ENCODE assay signal across 8 cellular contexts in genomic region chr11:747176-748006, GRCh38. TPM values are rescaled to one million over a fixed set of nuclear protein-coding genes. Genes with fewer than 3 reads are reported as not detected.
DNase-seq lines count a peak whose midpoint lies in the region; ATAC-seq, FAIRE-seq and TF ChIP-seq lines count a peak whose summit lies in the region.

TALDO1 (plus strand) TSS chr11:747464; CDS start chr11:747482, 18 bp downstream.

- no peaks in the 10 kb centered on the region for H3K36me3 ChIP-seq in uterus

- peak within 1 kb of the TSS; percentile 48 to 62 for H3K4me3 ChIP-seq in uterus

- FAIRE-seq in GM12891 (lab: Jason Lieb, UNC), result peak; percentile 98

- intact Hi-C loops in T-helper 1 cell treated with Interleukin-12 subunit alpha and Interleukin-12 subunit beta and Interleukin-4 antibody, amounts not matched to agents 30 ng/mL and 1 ng/mL, for 36 hours (cut with micrococcal nuclease), result loop anchor here (1.0 to 5.0 kb wide), 9 partner anchors 24 to 510 kb away; partner anchors contain the start of genes DEAF1, HRAS, IRF7 and LMNTD2
- intact Hi-C loops in left ventricle myocardium superior (cut with micrococcal nuclease), result no loop called here
- intact Hi-C loops in uterus (cut with DNase I; ENCODE audit: low total_unique reads), result no loop called here

- no peak for TF ChIP-seq POLR2A in GM12891 (IDR thresholded peaks at IDR 0.05; ENCODE audit: low read depth, low read length)
- TF ChIP-seq POLR2A in uterus (IDR thresholded peaks at IDR 0.05), result peak in 1 of 2 donors; percentile 75

- peak in 3 of 4 experiments; percentile 44 to 51 (median 50) for TF ChIP-seq CTCF in uterus (IDR thresholded peaks at IDR 0.05)

- ATAC-seq in HG02759 (IDR thresholded peaks at IDR 0.05; ENCODE audit: unreplicated experiment) (peak; percentile 93), left ventricle myocardium superior (peak; percentile 99)

- no peaks in the 10 kb centered on the region for H3K4me1 ChIP-seq in uterus

- H3K27me3 ChIP-seq in uterus, result no peaks in the 10 kb centered on the region

- DNase-seq in GM12891 (ENCODE audit: insufficient read length, low spot score) (peak; percentile 97), NCI-H1417 (lab: John Stamatoyannopoulos, UW) (peak; percentile 92 to 96 (median 93)), amygdala (lab: John Stamatoyannopoulos, UW) (peak; percentile 55 to 96 (median 83)), left ventricle myocardium superior (peak; percentile 97), putamen (ENCODE audit: low spot score) (peak; percentile 91), uterus (peak; percentile 86 to 91)

- H3K27ac ChIP-seq in uterus, result peak within 1 kb of the TSS; percentile 59 to 74

- H3K9me3 ChIP-seq in uterus, result no peaks in the 10 kb centered on the region

TF ChIP-seq in GM12891, 5 proteins besides CTCF, POLR2A, EP300 and RAD21:
- TF ChIP-seq POLR2AphosphoS5 (IDR thresholded peaks at IDR 0.05; ENCODE audit: low read depth, low read length) (0 out of 2 replicates have a peak, but pooled peaks have one; percentile 6), SPI1 (IDR thresholded peaks at IDR 0.05; ENCODE audit: low read depth, low read length) (no peak), POU2F2 (IDR thresholded peaks at IDR 0.05; ENCODE audit: low read depth, low read length) (no peak), PAX5 (IDR thresholded peaks at IDR 0.05; ENCODE audit: insufficient read depth, low read length, severe bottlenecking) (no peak), TAF1 (IDR thresholded peaks at IDR 0.05; ENCODE audit: low read depth, low read length) (0 out of 2 replicates have a peak, but pooled peaks have one; percentile 8)

RNA-seq across cellular contexts. Expression of gene TALDO1, which starts in this region (rescaled TPM):
- 131 TPM for polyA plus RNA-seq in GM12891 (2012; ENCODE audit: low read depth, missing spikeins)
- total RNA-seq in T-helper 1 cell treated with Interleukin-12 subunit alpha and Interleukin-12 subunit beta and Interleukin-4 antibody, amounts not matched to agents 30 ng/mL and 1 ng/mL, for 36 hours, result 259 and 274 TPM in 2 replicates
- total RNA-seq in left ventricle myocardium superior (103 TPM), uterus (100 to 1,000 TPM in 1 of 4 donors, 10 to 100 TPM in 3; 60.3 to 146 (median 66.9) TPM)

Comparison
In these comparisons a context has a peak if more than half of its experiments do, and no peak if none do; other contexts are left out.
1. Peak in every context shown above with its lines: DNase-seq, ATAC-seq, H3K4me3 ChIP-seq and H3K27ac ChIP-seq.